In the genomic region with DNA sequence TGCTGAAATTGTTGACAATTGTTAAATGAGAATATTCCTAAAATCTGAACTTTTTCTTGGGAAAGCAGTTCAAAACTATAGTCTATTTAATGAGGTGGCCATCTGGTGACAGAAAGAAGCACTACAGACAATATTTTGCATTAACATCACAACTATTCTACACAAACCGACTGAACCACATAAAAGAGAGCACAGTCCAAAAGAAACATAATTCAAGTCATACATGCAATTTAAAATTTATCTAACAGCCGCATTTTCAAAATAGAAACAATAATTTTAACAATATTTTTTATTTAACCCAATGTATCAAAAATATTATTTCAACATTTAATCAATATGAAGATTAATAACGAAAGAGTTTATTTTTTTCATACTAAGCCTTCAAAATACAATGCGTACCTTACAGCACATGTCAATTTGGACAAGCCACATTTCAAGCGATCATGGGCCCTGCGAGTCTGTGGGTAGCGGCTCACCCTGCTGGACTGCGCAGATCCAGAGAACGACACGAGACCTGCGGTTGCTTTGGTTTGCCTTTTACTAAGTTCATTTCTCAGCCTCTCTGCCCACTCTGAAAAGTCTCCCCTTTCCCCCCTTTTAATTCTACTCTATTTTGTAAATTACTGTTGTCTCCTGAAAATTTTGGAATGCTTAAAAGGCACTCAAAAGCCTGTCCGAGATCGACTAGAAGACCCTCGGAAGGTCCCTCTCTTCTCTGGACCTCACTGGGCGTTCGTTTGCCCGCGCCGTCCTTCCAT, we compare ENCODE assay signal across 8 cellular contexts. TPM values are rescaled to one million over a fixed set of nuclear protein-coding genes. Genes with fewer than 3 reads are reported as not detected.
A peak's percentile ranks its signal among the peaks of the same experiment; 100 is the strongest.
DNase-seq lines count a peak whose midpoint lies in the region; ATAC-seq and TF ChIP-seq lines count a peak whose summit lies in the region.

No MANE protein-coding gene starts in this region.

- H2AFZ ChIP-seq in neuron (ENCODE audit: low read depth, low read length): peak overlapping the region; percentile 79

- H3K4me1 ChIP-seq in gastroesophageal sphincter: peaks cover 0 to 14% (median 6%) of the 10 kb centered on the region in 3 donors
- H3K4me1 ChIP-seq in neuron (ENCODE audit: insufficient read depth, low read length): peaks cover 13% of the 10 kb centered on the region

- H3K9me3 ChIP-seq in gastroesophageal sphincter (no peaks in the 10 kb centered on the region), neuron (ENCODE audit: low read length) (no peaks in the 10 kb centered on the region)

- ATAC-seq in GM21529 (IDR thresholded peaks at IDR 0.05; ENCODE audit: unreplicated experiment) (peak; percentile 70), gastroesophageal sphincter (no peak), HG03280 (IDR thresholded peaks at IDR 0.05; ENCODE audit: unreplicated experiment) (no peak)

- no peak for TF ChIP-seq POLR2A in gastroesophageal sphincter (IDR thresholded peaks at IDR 0.05)

- H3K27me3 ChIP-seq in gastroesophageal sphincter (peaks cover 50% of the 10 kb centered on the region), neuron (ENCODE audit: insufficient read depth, low read length) (no peaks in the 10 kb centered on the region)

- H3K4me3 ChIP-seq in gastroesophageal sphincter (peak overlapping the region in 1 of 2 donors; percentile 46), neuron (ENCODE audit: low read length) (peak overlapping the region; percentile 71)

- no peak for TF ChIP-seq EP300 in gastroesophageal sphincter (IDR thresholded peaks at IDR 0.05)

- DNase-seq in DMS114 treated with DMSO at 0.1 percent for 48 hours (lab: John Stamatoyannopoulos, UW; ENCODE audit: unreplicated experiment) (peak; percentile 23), NCI-H1694 treated with DMSO at 0.1 percent for 48 hours (lab: John Stamatoyannopoulos, UW) (peak; percentile 79), HPDE6-E6E7 (ENCODE audit: extremely low spot score) (no peak)
- peak; percentile 52 for DNase-seq in activated CD8-positive, alpha-beta memory T cell treated with anti-CD3 and anti-CD28 coated beads, Interleukin-2, amount 50 U/mL, for 48 hours

- WGBS in gastroesophageal sphincter (ENCODE audit: low coverage in 1 of 2), 2 donors: 1 to 2% methylated on average over 11 to 19 of the region's 19 CpGs

- no peak overlapping the region for H3K27ac ChIP-seq in gastroesophageal sphincter

- peak in 3 of 4 experiments; percentile 12 to 31 (median 28) for TF ChIP-seq CTCF in gastroesophageal sphincter (IDR thresholded peaks at IDR 0.05)

- no peaks in the 10 kb centered on the region for H3K36me3 ChIP-seq in gastroesophageal sphincter
- no peaks in the 10 kb centered on the region for H3K36me3 ChIP-seq in neuron (ENCODE audit: insufficient read depth, low read length)

RNA-seq across cellular contexts. Expression of a gene that starts 0.9 kb away (rescaled TPM):
- total RNA-seq in gastroesophageal sphincter: not detected

RNA-seq across cellular contexts. Expression of a gene that starts 48.4 kb away (rescaled TPM):
- total RNA-seq in gastroesophageal sphincter: 1 to 10 TPM; 1.4 to 6.9 (median 6.5) TPM
